In genomic region chr6:41073968-41074691, GRCh38 we compare ENCODE assay signal across 6 cellular contexts. TPM values are rescaled to one million over a fixed set of nuclear protein-coding genes. Genes with fewer than 3 reads are reported as not detected.
A peak's percentile ranks its signal among the peaks of the same experiment; 100 is the strongest.
DNase-seq lines count a peak whose midpoint lies in the region; ATAC-seq and TF ChIP-seq lines count a peak whose summit lies in the region.

No MANE protein-coding gene starts in this region.

- in situ Hi-C loops in HAP-1 (cut with MboI; ENCODE audit: low sequenced_read_pairs): no loop called here

- H3K36me3 ChIP-seq in HAP-1 (replicated peaks) (peaks cover 14% of the 10 kb centered on the region), SU-DHL-6 (ENCODE audit: low read length) (peaks cover 17% of the 10 kb centered on the region)

- H3K4me1 ChIP-seq in HAP-1: peaks cover 25% of the 10 kb centered on the region

- no peaks in the 10 kb centered on the region for H4K20me1 ChIP-seq in SU-DHL-6 (ENCODE audit: low read depth, low read length)

- peak overlapping the region; percentile 88 to 98 (median 94) for H3K4me3 Mint-ChIP-seq in immature natural killer cell

- H3K9me2 ChIP-seq in SU-DHL-6 (replicated peaks; ENCODE audit: insufficient read depth, low read length): no peaks in the 10 kb centered on the region

- peaks cover 41 to 62% of the 10 kb centered on the region in 2 donors for H3K4me1 Mint-ChIP-seq in immature natural killer cell

- no peak overlapping the region for H2AFZ ChIP-seq in SU-DHL-6 (ENCODE audit: low read depth, low read length, severe bottlenecking)

- H3K27me3 ChIP-seq in HAP-1 (ENCODE audit: low read depth): no peaks in the 10 kb centered on the region
- no peaks in the 10 kb centered on the region for H3K27me3 ChIP-seq in SU-DHL-6 (ENCODE audit: low read length)

- peaks cover 14 to 20% (median 15%) of the 10 kb centered on the region in 3 donors for H3K27me3 Mint-ChIP-seq in immature natural killer cell (ENCODE audit: low read depth in 3 of 3)

- peaks cover 59% of the 10 kb centered on the region for H3F3A ChIP-seq in SU-DHL-6 (ENCODE audit: insufficient read depth)

- peak overlapping the region; percentile 96 to 100 (median 98) for H3K27ac Mint-ChIP-seq in immature natural killer cell

- peak overlapping the region; percentile 90 for H3K27ac ChIP-seq in SU-DHL-6 (ENCODE audit: low read depth, low read length)

- peak overlapping the region; percentile 85 for H3K4me2 ChIP-seq in SU-DHL-6 (ENCODE audit: low read depth, low read length, poor library complexity, severe bottlenecking)

- no peaks in the 10 kb centered on the region for H3K9me3 Mint-ChIP-seq in immature natural killer cell

- ATAC-seq in GM21619 (IDR thresholded peaks at IDR 0.05; ENCODE audit: unreplicated experiment) (no peak), HG03280 (IDR thresholded peaks at IDR 0.05; ENCODE audit: unreplicated experiment) (no peak)

- peaks cover 60% of the 10 kb centered on the region for H3K79me2 ChIP-seq in SU-DHL-6 (ENCODE audit: insufficient read depth, low read length)

- no peaks in the 10 kb centered on the region for H3K9me3 ChIP-seq in HAP-1
- H3K9me3 ChIP-seq in SU-DHL-6 (ENCODE audit: insufficient read depth, low read length): no peaks in the 10 kb centered on the region

- H3K9ac ChIP-seq in SU-DHL-6 (ENCODE audit: low read length): peak overlapping the region; percentile 98

- H3K36me3 Mint-ChIP-seq in immature natural killer cell: peaks cover 0 to 8% (median 0%) of the 10 kb centered on the region in 3 donors

- H3K4me3 ChIP-seq in HAP-1 (peak overlapping the region; percentile 81), SU-DHL-6 (ENCODE audit: insufficient read depth, low read length, poor library complexity, severe bottlenecking) (peak overlapping the region; percentile 92)

- no peak for TF ChIP-seq CTCF in SU-DHL-6 (IDR thresholded peaks at IDR 0.05; ENCODE audit: insufficient read depth, low read length, poor library complexity, severe bottlenecking)

- DNase-seq in HAP-1 (ENCODE audit: low spot score in 2 of 2): peak in 1 of 2 experiments; percentile 18
- DNase-seq in immature natural killer cell: no peak
- no peak for DNase-seq in NCI-H1436 (lab: John Stamatoyannopoulos, UW)

RNA-seq across cellular contexts. Expression of gene NFYA, which starts 1.4 kb away (rescaled TPM):
- polyA plus RNA-seq in immature natural killer cell: 10 to 100 TPM; 12.4 to 21.7 (median 20.5) TPM

RNA-seq across cellular contexts. Expression of gene OARD1, which starts 2.0 kb away (rescaled TPM):
- 10 to 100 TPM; 32.3 to 41.9 (median 33.2) TPM for polyA plus RNA-seq in immature natural killer cell

RNA-seq across cellular contexts. Expression of gene APOBEC2, which starts 21.1 kb away (rescaled TPM):
- polyA plus RNA-seq in immature natural killer cell: under 1 TPM in 1 of 3 donors, not detected in 2; 0.50 TPM

RNA-seq across cellular contexts. Expression of gene TSPO2, which starts 31.9 kb away (rescaled TPM):
- polyA plus RNA-seq in immature natural killer cell: not detected

RNA-seq across cellular contexts. Expression of gene UNC5CL, which starts 35.1 kb away (rescaled TPM):
- under 1 TPM in 2 of 3 donors, not detected in 1; 0.19 to 0.45 TPM for polyA plus RNA-seq in immature natural killer cell
